In the genomic region with DNA sequence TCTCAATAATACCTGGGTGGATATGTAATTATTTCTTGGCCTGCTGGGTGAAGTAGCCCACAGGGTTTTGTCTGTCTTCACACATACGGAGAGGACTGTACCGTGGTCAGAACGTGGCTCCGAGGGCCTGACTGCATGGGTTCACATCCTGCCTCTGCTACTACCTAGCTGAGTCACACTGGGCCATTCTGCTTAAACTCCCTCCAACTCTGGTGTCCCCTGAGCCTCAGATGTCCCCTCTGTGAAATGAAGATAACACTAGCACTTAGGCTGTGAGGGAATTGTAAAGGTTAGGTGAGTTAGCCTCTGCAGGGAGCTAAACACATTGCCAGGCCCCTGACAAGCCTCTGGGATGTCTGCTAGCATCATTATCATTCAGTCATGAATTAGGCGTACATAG, we compare ENCODE assay signal across 25 cellular contexts.
"Had no signal": no experiment of that assay in that cellular context is flagged by ENCODE, and none has a peak within 500 bp of the region (broad histone marks: within the 10 kb centered on the region; RNA-seq: fewer than 3 reads in every experiment).

No MANE protein-coding gene starts in this region.

- H3K36me3 ChIP-seq: ascending aorta, lower lobe of right lung, stomach, suprapubic skin, tibial nerve had no signal

- H3K27me3 ChIP-seq: ascending aorta, stomach, suprapubic skin, tibial nerve had no signal

- H3K27ac ChIP-seq: ascending aorta, lower lobe of right lung, stomach, suprapubic skin, tibial nerve had no signal

- H3K9me3 Mint-ChIP-seq: activated B cell treated with CpG ODN at 0.5 μM for 24 hours; activated CD4-positive, alpha-beta memory T cell treated with anti-CD3 and anti-CD28 coated beads, Interleukin-2, amount 10 ng/mL, durations not matched to agents 7 days and 5 days; activated naive CD4-positive, alpha-beta T cell treated with anti-CD3 and anti-CD28 coated beads for 36 hours; activated T-cell treated with anti-CD3 and anti-CD28 coated beads, Interleukin-2, amount 50 U/mL, for 24 hours; neural crest cell; T-helper 1 cell treated with Interleukin-12 subunit alpha and Interleukin-12 subunit beta and Interleukin-4 antibody, amounts not matched to agents 30 μg/mL and 1 μg/mL, for 36 hours had no signal

- H3K27ac Mint-ChIP-seq: activated B cell treated with CpG ODN at 0.5 μM for 24 hours; activated CD4-positive, alpha-beta memory T cell treated with anti-CD3 and anti-CD28 coated beads, Interleukin-2, amount 10 ng/mL, durations not matched to agents 7 days and 5 days; activated naive CD4-positive, alpha-beta T cell treated with anti-CD3 and anti-CD28 coated beads for 36 hours; activated T-cell treated with anti-CD3 and anti-CD28 coated beads, Interleukin-2, amount 50 U/mL, for 24 hours; T-helper 1 cell treated with Interleukin-12 subunit alpha and Interleukin-12 subunit beta and Interleukin-4 antibody, amounts not matched to agents 30 μg/mL and 1 μg/mL, for 36 hours had no signal

- ATAC-seq: left lobe of liver, lower lobe of right lung, mucosa of descending colon, sciatic nerve had no signal

- DNase-seq: activated B cell treated with CpG ODN at 0.5 μM for 24 hours; activated CD4-positive, alpha-beta memory T cell treated with anti-CD3 and anti-CD28 coated beads, Interleukin-2, amount 10 ng/mL, durations not matched to agents 7 days and 5 days; activated CD4-positive, alpha-beta T cell treated with anti-CD3 and anti-CD28 coated beads for 48 hours; activated effector memory CD4-positive, alpha-beta T cell treated with Interleukin-2 at 50 U/mL for 16 hours; activated naive CD4-positive, alpha-beta T cell treated with anti-CD3 and anti-CD28 coated beads for 36 hours; activated T-cell treated with anti-CD3 and anti-CD28 coated beads, Interleukin-2, amount 50 U/mL, for 24 hours; central memory CD4-positive, alpha-beta T cell; dermis blood vessel endothelial cell; effector CD8-positive, alpha-beta T cell; foreskin fibroblast; kidney; lower lobe of right lung; mesendoderm; mucosa of descending colon; stimulated activated CD4-positive, alpha-beta T cell treated with anti-CD3 and anti-CD28 coated beads, Interleukin-4, amount 100 ng/mL, for 1 hour; stomach; T1000 had no signal

- H3K4me3 Mint-ChIP-seq: activated B cell treated with CpG ODN at 0.5 μM for 24 hours; activated CD4-positive, alpha-beta memory T cell treated with anti-CD3 and anti-CD28 coated beads, Interleukin-2, amount 10 ng/mL, durations not matched to agents 7 days and 5 days; activated naive CD4-positive, alpha-beta T cell treated with anti-CD3 and anti-CD28 coated beads for 36 hours; activated T-cell treated with anti-CD3 and anti-CD28 coated beads, Interleukin-2, amount 50 U/mL, for 24 hours; neural crest cell; T-helper 1 cell treated with Interleukin-12 subunit alpha and Interleukin-12 subunit beta and Interleukin-4 antibody, amounts not matched to agents 30 μg/mL and 1 μg/mL, for 36 hours had no signal

- H3K4me3 ChIP-seq: ascending aorta, lower lobe of right lung, mucosa of descending colon, stomach, suprapubic skin, tibial nerve had no signal

- H3K4me1 ChIP-seq: lower lobe of right lung, suprapubic skin had no signal

- H3K9me3 ChIP-seq: ascending aorta, lower lobe of right lung, mucosa of descending colon, stomach, suprapubic skin, tibial nerve had no signal

- FAIRE-seq: kidney, urothelium cell line had no signal
